In genomic region chr6:87029711-87030314, GRCh38 we compare ENCODE assay signal across 8 cellular contexts.
DNase-seq lines count a peak whose midpoint lies in the region; ATAC-seq and TF ChIP-seq lines count a peak whose summit lies in the region.

No MANE protein-coding gene starts in this region.

- no peaks in the 10 kb centered on the region for H3K27me3 ChIP-seq in adrenal gland

- H3K27ac ChIP-seq in adrenal gland, result no peak overlapping the region

- peak; percentile 17 to 54 for DNase-seq in SHP77 (lab: John Stamatoyannopoulos, UW)
- no peak for DNase-seq in SHP77 treated with DMSO at 0.1 percent for 48 hours (lab: John Stamatoyannopoulos, UW)
- peak; percentile 59 for DNase-seq in NB4 (ENCODE audit: low read depth)
- DNase-seq in adrenal gland, result peak in 2 of 7 donors; percentile 7 to 25
- peak; percentile 41 for DNase-seq in kidney tubule cell (ENCODE audit: low spot score)

- TF ChIP-seq CTCF in NB4 (IDR thresholded peaks at IDR 0.05; ENCODE audit: low read depth, low read length), result peak; percentile 47
- peak; percentile 28 to 69 (median 47) for TF ChIP-seq CTCF in adrenal gland (IDR thresholded peaks at IDR 0.05)

- intact Hi-C loops in adrenal gland (cut with DNase I), result no loop called here

- 62 to 78% (median 63%) methylated on average over 3 of the region's 3 CpGs for WGBS in adrenal gland, 4 donors

- no peak overlapping the region for H3K4me3 ChIP-seq in NB4 (ENCODE audit: low read depth, low read length)
- no peak overlapping the region for H3K4me3 ChIP-seq in adrenal gland

- no peaks in the 10 kb centered on the region for H3K36me3 ChIP-seq in adrenal gland (replicated peaks in 1 of 2)

- H3K4me1 ChIP-seq in adrenal gland (replicated peaks in 1 of 2), result no peaks in the 10 kb centered on the region

- TF ChIP-seq POLR2A in NB4 (IDR thresholded peaks at IDR 0.05; ENCODE audit: extremely low read depth, insufficient read length), result no peak
- TF ChIP-seq POLR2A in adrenal gland (IDR thresholded peaks at IDR 0.05), result no peak

- no peaks in the 10 kb centered on the region for H3K9me3 ChIP-seq in adrenal gland (replicated peaks in 1 of 3)

- ATAC-seq in GM18909 (IDR thresholded peaks at IDR 0.05; ENCODE audit: poor library complexity, unreplicated experiment) (no peak), HG03354 (IDR thresholded peaks at IDR 0.05; ENCODE audit: poor library complexity, severe bottlenecking, unreplicated experiment) (no peak), GM19035 (IDR thresholded peaks at IDR 0.05; ENCODE audit: unreplicated experiment) (no peak)
